8 cellular contexts compared by ENCODE assay signal in genomic region chr20:44598413-44599290, GRCh38. TPM values are rescaled to one million over a fixed set of nuclear protein-coding genes. Genes with fewer than 3 reads are reported as not detected.
DNase-seq lines count a peak whose midpoint lies in the region; ATAC-seq and TF ChIP-seq lines count a peak whose summit lies in the region.

No MANE protein-coding gene starts in this region.

- H3K27me3 ChIP-seq in CD4-positive, alpha-beta memory T cell (ENCODE audit: insufficient read depth, low read length), result no peaks in the 10 kb centered on the region
- H3K27me3 ChIP-seq in HCT116 (ENCODE audit: insufficient read depth, low read length) (no peaks in the 10 kb centered on the region), right cardiac atrium (ENCODE audit: control insufficient read depth, insufficient read depth) (no peaks in the 10 kb centered on the region), transverse colon (no peaks in the 10 kb centered on the region)

- whole genome bisulfite sequencing in right cardiac atrium, result 34% methylated on average over 4 of the region's 4 CpGs
- WGBS in transverse colon (ENCODE audit: low coverage in 1 of 2), 2 donors, result 64 to 100% methylated on average over 1 to 4 of the region's 4 CpGs

- no peaks in the 10 kb centered on the region for H4K20me1 ChIP-seq in HCT116 (ENCODE audit: insufficient read depth)

- no peaks in the 10 kb centered on the region for H3K9me3 Mint-ChIP-seq in CD4-positive, alpha-beta memory T cell

- no TSS peak for BruUV-seq in HCT116 (replicated peaks; lab: Mats Ljungman, UMichigan)

- H3K4me3 ChIP-seq in CD4-positive, alpha-beta memory T cell (ENCODE audit: low read length in 2 of 2), result no peak overlapping the region
- H3K4me3 ChIP-seq in HCT116 (replicated peaks in 1 of 2; ENCODE audit: low read depth in 1 of 2, low read length in 2 of 2) (no peak overlapping the region), right cardiac atrium (ENCODE audit: low read length) (peak overlapping the region; percentile 13), transverse colon (no peak overlapping the region)

- no peak overlapping the region for H2AFZ ChIP-seq in HCT116 (ENCODE audit: low read depth, low read length, poor library complexity, severe bottlenecking)

- TF ChIP-seq POLR2A in HCT116 (IDR thresholded peaks at IDR 0.05; ENCODE audit: borderline replicate concordance, extremely low read depth, insufficient read depth, insufficient read length) (no peak), transverse colon (IDR thresholded peaks at IDR 0.05) (no peak)

- TF ChIP-seq CTCF in HCT116 (IDR thresholded peaks at IDR 0.05 in 2 of 3, conservative IDR thresholded peaks at IDR 0.05 in 1 of 3; ENCODE audit: borderline replicate concordance in 1 of 3, insufficient read depth in 1 of 3, low read depth in 2 of 3, low read length in 2 of 3) (0 out of 6 replicates have a peak, but pooled peaks of 2 of the 3 experiments have one; percentile 17 to 21), VCaP (conservative IDR thresholded peaks at IDR 0.05) (no peak), transverse colon (IDR thresholded peaks at IDR 0.05) (peak in 1 of 5 experiments; percentile 17)

- H3K36me3 Mint-ChIP-seq in CD4-positive, alpha-beta memory T cell, result no peaks in the 10 kb centered on the region

- intact Hi-C loops in CD4-positive, alpha-beta memory T cell (cut with micrococcal nuclease), result no loop called here
- intact Hi-C loops in HCT116 (cut with micrococcal nuclease) (no loop called here), right cardiac atrium (cut with DNase I) (loop anchor here in 1 of 4 donors (5.0 kb wide), 1 partner anchor 76 kb away; the partner anchor contains the start of gene SERINC3), transverse colon (cut with DNase I; ENCODE audit: low total_unique reads) (no loop called here)

- no peaks in the 10 kb centered on the region for H3K9me2 ChIP-seq in HCT116 (ENCODE audit: insufficient read depth)

- no peak overlapping the region for H3K9ac ChIP-seq in HCT116 (ENCODE audit: low read length)

- no peaks in the 10 kb centered on the region for H3K79me2 ChIP-seq in HCT116 (ENCODE audit: insufficient read depth, low read length)

- RAD21 ChIA-PET in HCT116 (lab: Charles Lee; ENCODE audit: low non-redundant PET in 1 of 2, low total read pairs in 2 of 2, uncharacterized antibody in 2 of 2, unreplicated experiment in 2 of 2), result no interaction called here

- in situ Hi-C loops in transverse colon (cut with MboI; ENCODE audit: low pct_ligation_motif_present in 1 of 4, low pct_unique_long_range_greater_than_20kb in 1 of 4, low sequenced_read_pairs in 3 of 4), result no loop called here

- no peak for TF ChIP-seq RAD21 in HCT116 (IDR thresholded peaks at IDR 0.05; ENCODE audit: low read depth)

- ATAC-seq in HCT116 (no peak; the same call in 1 of the 2 replicates), right cardiac atrium (peak; percentile 67 to 81), HG03354 (IDR thresholded peaks at IDR 0.05; ENCODE audit: poor library complexity, severe bottlenecking, unreplicated experiment) (no peak)

- no peak overlapping the region for H3K4me2 ChIP-seq in HCT116 (ENCODE audit: low read length)

- POLR2A ChIA-PET in CD4-positive, alpha-beta memory T cell (lab: Charles Lee; ENCODE audit: partially characterized antibody), result no interaction called here
- POLR2A ChIA-PET in HCT116 (lab: Charles Lee), result no interaction called here

- CTCF ChIA-PET in CD4-positive, alpha-beta memory T cell (lab: Charles Lee; ENCODE audit: partially characterized antibody), result interaction anchor here (1.0 to 3.8 kb wide), 3 partner anchors 11 to 84 kb away, joined by 3 to 20 read pairs (median 5); no protein-coding TSS in a partner anchor
- CTCF ChIA-PET in HCT116 (lab: Charles Lee), result no interaction called here

- DNase-seq in CD4-positive, alpha-beta memory T cell, result no peak
- no peak for DNase-seq in HCT116 (ENCODE audit: low read depth, low spot score)
- peak; percentile 64 to 83 (median 82) for DNase-seq in right cardiac atrium
- no peak for DNase-seq in transverse colon
- no peak for DNase-seq in dedifferentiated amniotic fluid mesenchymal stem cell (ENCODE audit: extremely low spot score)
- no peak for DNase-seq in D341Med (ENCODE audit: low spot score)

- peak overlapping the region in 4 of 7 donors; percentile 14 to 83 (median 50) for H3K27ac Mint-ChIP-seq in CD4-positive, alpha-beta memory T cell

- H3K36me3 ChIP-seq in CD4-positive, alpha-beta memory T cell (ENCODE audit: insufficient read depth, low read length), result no peaks in the 10 kb centered on the region
- H3K36me3 ChIP-seq in HCT116 (ENCODE audit: control insufficient read depth in 1 of 2, insufficient read depth in 2 of 2, low read length in 2 of 2) (no peaks in the 10 kb centered on the region), transverse colon (no peaks in the 10 kb centered on the region)

- no peak overlapping the region for H3K27ac ChIP-seq in CD4-positive, alpha-beta memory T cell (ENCODE audit: low read depth, low read length)
- H3K27ac ChIP-seq in HCT116 (ENCODE audit: low read depth, low read length), result no peak overlapping the region
- peak overlapping the region; percentile 10; the same call in 1 of the 2 replicates for H3K27ac ChIP-seq in VCaP
- peak overlapping the region; percentile 86 for H3K27ac ChIP-seq in right cardiac atrium (ENCODE audit: low read length)
- H3K27ac ChIP-seq in transverse colon, result peak overlapping the region; percentile 80 to 93 (median 88)

- no peaks in the 10 kb centered on the region for H3K9me3 ChIP-seq in CD4-positive, alpha-beta memory T cell (ENCODE audit: control insufficient read depth in 1 of 2, low read length in 2 of 2)
- H3K9me3 ChIP-seq in HCT116 (ENCODE audit: control insufficient read depth in 1 of 2, insufficient read depth in 1 of 2, low read depth in 1 of 2, low read length in 2 of 2) (no peaks in the 10 kb centered on the region), right cardiac atrium (ENCODE audit: control insufficient read depth, low read length) (no peaks in the 10 kb centered on the region), transverse colon (no peaks in the 10 kb centered on the region)

- H3K4me1 Mint-ChIP-seq in CD4-positive, alpha-beta memory T cell, result peaks cover 6 to 9% (median 9%) of the 10 kb centered on the region in 4 donors

- TF ChIP-seq EP300 in transverse colon (IDR thresholded peaks at IDR 0.05; ENCODE audit: low read depth), result no peak

- H3K4me1 ChIP-seq in CD4-positive, alpha-beta memory T cell (ENCODE audit: insufficient read depth, low read length), result peaks cover 7% of the 10 kb centered on the region
- H3K4me1 ChIP-seq in HCT116 (ENCODE audit: control insufficient read depth in 1 of 2, insufficient read depth in 2 of 2, low read length in 2 of 2) (peaks cover 0 to 3% of the 10 kb centered on the region in 2 experiments; a peak in 1 of 4 replicates), right cardiac atrium (ENCODE audit: control insufficient read depth, insufficient read depth, low read length) (peaks cover 56% of the 10 kb centered on the region), transverse colon (peaks cover 44 to 86% (median 61%) of the 10 kb centered on the region in 4 donors)

- H3K27me3 Mint-ChIP-seq in CD4-positive, alpha-beta memory T cell, result no peaks in the 10 kb centered on the region

- no peak overlapping the region for H3K4me3 Mint-ChIP-seq in CD4-positive, alpha-beta memory T cell

TF ChIP-seq in HCT116, 20 proteins besides CTCF, POLR2A, EP300 and RAD21 (continues in another document):
- TF ChIP-seq ELF1 (IDR thresholded peaks at IDR 0.05; ENCODE audit: borderline replicate concordance, low read depth) (no peak), EZH2 (IDR thresholded peaks at IDR 0.05) (no peak), ZNF274 (IDR thresholded peaks at IDR 0.05; ENCODE audit: low read depth, low read length) (no peak), YY1 (IDR thresholded peaks at IDR 0.05; ENCODE audit: extremely low read depth, insufficient replicate concordance, low read depth, low read length) (no peak), ZFX (IDR thresholded peaks at IDR 0.05) (no peak), TCF7L2 (IDR thresholded peaks at IDR 0.05; ENCODE audit: borderline replicate concordance, extremely low read depth, insufficient read depth, insufficient read length) (no peak), ATF3 (IDR thresholded peaks at IDR 0.05) (no peak), FOSL1 (IDR thresholded peaks at IDR 0.05; ENCODE audit: low read depth) (no peak), EGR1 (IDR thresholded peaks at IDR 0.05; ENCODE audit: low read depth) (no peak)

RNA-seq across cellular contexts. Expression of gene PKIG, which starts 16.3 kb away (rescaled TPM):
- total RNA-seq in CD4-positive, alpha-beta memory T cell, result 1 to 10 TPM in 1 of 2 experiments, under 1 TPM in 1; 0.36 to 1.1 TPM
- polyA plus RNA-seq in CD4-positive, alpha-beta memory T cell, result 1 to 10 TPM in 1 of 2 donors, under 1 TPM in 1; 0.71 to 1.1 TPM
- total RNA-seq in HCT116 (2021; ENCODE audit: unreplicated experiment) (20.1 TPM), right cardiac atrium (100 to 1,000 TPM; 212 to 246 (median 232) TPM), transverse colon (100 to 1,000 TPM in 1 of 4 donors, 10 to 100 TPM in 3; 40.8 to 106 (median 80.4) TPM)
- 16.8 and 18.8 TPM in 2 replicates for polyA plus RNA-seq in HCT116 (2012)
- 334 TPM for polyA plus RNA-seq in right cardiac atrium

RNA-seq across cellular contexts. Expression of gene ADA, which starts 52.8 kb away (rescaled TPM):
- 10 to 100 TPM; 28.4 to 31.0 TPM for total RNA-seq in CD4-positive, alpha-beta memory T cell
- polyA plus RNA-seq in CD4-positive, alpha-beta memory T cell, result 10 to 100 TPM; 48.6 to 64.3 TPM
- 25.9 TPM for total RNA-seq in HCT116 (2021; ENCODE audit: unreplicated experiment)
- polyA plus RNA-seq in HCT116 (2012), result 33.7 and 36.3 TPM in 2 replicates
- total RNA-seq in right cardiac atrium, result 10 to 100 TPM; 11.6 to 22.8 (median 12.4) TPM
- 12.4 TPM for polyA plus RNA-seq in right cardiac atrium
- 1 to 10 TPM; 2.6 to 5.4 (median 2.9) TPM for total RNA-seq in transverse colon

Comparison
In these comparisons a context has a peak if more than half of its experiments do, and no peak if none do; other contexts are left out.
1. DNase-seq: peak in right cardiac atrium (3 of 3); none in CD4-positive, alpha-beta memory T cell (0 of 5), HCT116 (single experiment), transverse colon (single experiment), dedifferentiated amniotic fluid mesenchymal stem cell (single experiment) and D341Med (single experiment).
2. H3K27ac ChIP-seq: peak in VCaP (single experiment), right cardiac atrium (single experiment) and transverse colon (4 of 4); none in CD4-positive, alpha-beta memory T cell (single experiment) and HCT116 (single experiment).
3. ATAC-seq: peak in right cardiac atrium (2 of 2); none in HCT116 (single experiment) and HG03354 (single experiment).
4. RNA of gene PKIG, which starts 16.3 kb away (total RNA-seq): 212 to 246 TPM in right cardiac atrium, 40.8 to 106 TPM in transverse colon and 20.1 TPM in HCT116 (single experiment); 0.36 to 1.1 TPM in CD4-positive, alpha-beta memory T cell; every median in the first group is over 10 times any median in the second.